17 cellular contexts compared by ENCODE assay signal in the genomic region with DNA sequence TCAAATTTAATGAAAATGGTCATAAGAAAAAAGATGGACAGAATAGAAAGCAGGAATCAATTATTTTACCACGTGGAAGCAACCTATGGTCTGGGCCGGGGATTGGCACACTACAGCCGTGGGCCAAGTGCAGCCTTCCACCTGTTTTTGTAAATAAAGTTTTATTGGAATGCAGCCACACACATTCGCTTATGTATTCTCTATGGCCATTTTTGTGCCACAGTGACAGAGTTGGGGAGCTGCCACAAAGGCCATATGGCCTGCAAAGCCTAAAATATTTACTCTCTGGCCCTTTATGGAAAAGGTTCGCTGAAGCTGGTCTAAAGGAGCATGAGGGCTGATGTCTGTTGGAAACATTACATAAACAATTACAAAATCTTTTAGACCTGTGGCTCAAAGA.
"Had no signal": no experiment of that assay in that cellular context is flagged by ENCODE, and none has a peak within 500 bp of the region (broad histone marks: within the 10 kb centered on the region; RNA-seq: fewer than 3 reads in every experiment).

No MANE protein-coding gene starts in this region.

- H3K9me3 ChIP-seq: esophagus muscularis mucosa, gastrocnemius medialis, heart right ventricle, pancreas, tibial nerve, upper lobe of right lung, vagina had no signal

- H3K36me3 ChIP-seq: esophagus muscularis mucosa, gastrocnemius medialis, heart right ventricle, neural progenitor cell, pancreas, tibial nerve, upper lobe of right lung, vagina had no signal

- H3K27ac ChIP-seq: epithelial cell of prostate, esophagus muscularis mucosa, gastrocnemius medialis, neural progenitor cell, pancreas, tibial nerve, upper lobe of right lung, vagina had no signal

- H3K4me1 ChIP-seq: gastrocnemius medialis, pancreas had no signal

- DNase-seq: effector memory CD8-positive, alpha-beta T cell; gastrocnemius medialis; heart right ventricle; islet precursor cell; midbrain; occipital lobe; pancreas; right cardiac atrium; stimulated activated CD4-positive, alpha-beta T cell treated with anti-CD3 and anti-CD28 coated beads, Interleukin-2, amount 100 ng/mL, for 48 hours; stimulated activated naive CD4-positive, alpha-beta T cell treated with Interleukin-2 at 50 U/mL for 16 hours; upper lobe of right lung had no signal

- H3K9ac ChIP-seq: neural progenitor cell had no signal

- H3K27me3 ChIP-seq: esophagus muscularis mucosa, gastrocnemius medialis, heart right ventricle, pancreas, tibial nerve, upper lobe of right lung, vagina had no signal

- H2AFZ ChIP-seq: neural progenitor cell had no signal

- H3K4me3 ChIP-seq: esophagus muscularis mucosa, gastrocnemius medialis, heart right ventricle, neural progenitor cell, pancreas, smooth muscle cell, tibial nerve, upper lobe of right lung, vagina had no signal

- H3K4me2 ChIP-seq: neural progenitor cell, smooth muscle cell had no signal
